ENCODE assay signal across 13 cellular contexts in the genomic region with DNA sequence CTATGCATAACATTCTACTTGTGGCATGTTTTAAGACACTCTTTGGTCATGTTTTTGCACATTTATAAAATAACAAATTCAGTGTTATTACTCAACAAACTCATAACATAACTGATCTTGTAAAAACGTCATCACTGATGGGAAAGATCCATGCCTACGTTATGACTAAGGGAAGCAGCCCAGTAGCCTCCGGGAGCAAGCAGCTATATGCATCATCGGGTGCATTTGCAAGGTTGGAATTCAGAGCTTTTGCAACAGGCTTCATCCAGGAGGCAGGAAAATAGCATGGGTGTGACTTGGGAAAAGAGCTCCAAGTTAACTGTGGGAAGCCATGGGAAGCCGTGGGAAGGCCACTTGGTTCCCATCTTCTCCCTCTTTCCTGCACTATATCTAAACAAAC.
DNase-seq lines count a peak whose midpoint lies in the region; ATAC-seq, FAIRE-seq and TF ChIP-seq lines count a peak whose summit lies in the region.
"Had no signal": no experiment of that assay in that cellular context is flagged by ENCODE, and none has a peak within 500 bp of the region (broad histone marks: within the 10 kb centered on the region; RNA-seq: fewer than 3 reads in every experiment).

No MANE protein-coding gene starts in this region.

- peaks cover 24% of the 10 kb centered on the region for H3K4me1 ChIP-seq in skeletal muscle satellite cell (ENCODE audit: control insufficient read depth, insufficient read depth, low read length)
- H3K4me1 ChIP-seq: HAP-1 had no signal

- H3K27me3 ChIP-seq in skeletal muscle satellite cell (ENCODE audit: control insufficient read depth, insufficient read depth, low read length) = no peaks in the 10 kb centered on the region

- DNase-seq in H4 (ENCODE audit: low spot score) (peak; percentile 33), fibroblast of the aortic adventitia (ENCODE audit: low read depth) (peak; percentile 99), NCI-H1694 treated with DMSO at 0.1 percent for 48 hours (lab: John Stamatoyannopoulos, UW) (no peak), GM12892 (ENCODE audit: insufficient read length) (no peak)
- DNase-seq in activated naive CD4-positive, alpha-beta T cell treated with anti-CD3 and anti-CD28 coated beads, Interleukin-2, amount 50 U/mL, for 72 hours (ENCODE audit: low spot score in 2 of 2) = no peak
- DNase-seq: effector CD4-positive, alpha-beta T cell; left cardiac atrium; NCI-H1092 had no signal

- no peak for TF ChIP-seq CTCF in fibroblast of the aortic adventitia (IDR thresholded peaks at IDR 0.05; ENCODE audit: insufficient read depth, low read length)

- H3K4me2 ChIP-seq in skeletal muscle satellite cell (ENCODE audit: low read length) = peak overlapping the region; percentile 22

- TF ChIP-seq POLR2A in GM12892 (IDR thresholded peaks at IDR 0.05; ENCODE audit: low read depth, low read length) = no peak

- H3K36me3 ChIP-seq in skeletal muscle satellite cell (ENCODE audit: insufficient read depth, low read length) = no peaks in the 10 kb centered on the region
- H3K36me3 ChIP-seq: HAP-1 had no signal

- H3K9ac ChIP-seq in skeletal muscle satellite cell (ENCODE audit: low read depth, low read length) = peak overlapping the region; percentile 75

- H3K27ac Mint-ChIP-seq in activated naive CD4-positive, alpha-beta T cell treated with anti-CD3 and anti-CD28 coated beads, Interleukin-2, amount 50 U/mL, for 72 hours = no peak overlapping the region
- H3K27ac Mint-ChIP-seq: activated T-helper 2 cell treated with anti-CD3 and anti-CD28 coated beads, Interferon-gamma antibody, Interleukin-2, Interleukin-4, amounts not matched to agents 10 μg/mL and 5 μg/mL and 100 μg/mL, durations not matched to agents 14 hours and 24 hours and 36 hours had no signal

- no peaks in the 10 kb centered on the region for H3K9me3 ChIP-seq in skeletal muscle satellite cell (replicated peaks; ENCODE audit: low read length)
- H3K9me3 ChIP-seq: HAP-1 had no signal

- ATAC-seq in SK-N-SH treated with all-trans-retinoic acid at 6 μM for 48 hours = peak; percentile 98
- no peak for ATAC-seq in HG03108 (IDR thresholded peaks at IDR 0.05; ENCODE audit: unreplicated experiment)
- ATAC-seq in activated naive CD4-positive, alpha-beta T cell treated with anti-CD3 and anti-CD28 coated beads, Interleukin-2, amount 50 U/mL, for 72 hours = no peak

- no peak overlapping the region for H3K4me3 ChIP-seq in fibroblast of the aortic adventitia (ENCODE audit: low read depth, low read length)
- no peak overlapping the region for H3K4me3 ChIP-seq in skeletal muscle satellite cell (ENCODE audit: low read length)
- H3K4me3 ChIP-seq: HAP-1 had no signal

- H3K9me3 Mint-ChIP-seq in activated naive CD4-positive, alpha-beta T cell treated with anti-CD3 and anti-CD28 coated beads, Interleukin-2, amount 50 U/mL, for 72 hours = no peaks in the 10 kb centered on the region
- H3K9me3 Mint-ChIP-seq: activated T-helper 2 cell treated with anti-CD3 and anti-CD28 coated beads, Interferon-gamma antibody, Interleukin-2, Interleukin-4, amounts not matched to agents 10 μg/mL and 5 μg/mL and 100 μg/mL, durations not matched to agents 14 hours and 24 hours and 36 hours had no signal

- no peak for FAIRE-seq in GM12892 (lab: Jason Lieb, UNC)

- H3K36me3 Mint-ChIP-seq in activated naive CD4-positive, alpha-beta T cell treated with anti-CD3 and anti-CD28 coated beads, Interleukin-2, amount 50 U/mL, for 72 hours = no peaks in the 10 kb centered on the region

TF ChIP-seq in SK-N-SH treated with all-trans-retinoic acid at 6 μM for 48 hours, 23 proteins besides CTCF, POLR2A, EP300 and RAD21:
- TF ChIP-seq ARNTL (CRISPR knock-in tag; IDR thresholded peaks at IDR 0.05; ENCODE audit: borderline replicate concordance, low read depth) (no peak), TOX (CRISPR knock-in tag; IDR thresholded peaks at IDR 0.05; ENCODE audit: borderline replicate concordance) (peak; percentile 96; the same call in 1 of the 2 replicates), ZC3H10 (CRISPR knock-in tag; IDR thresholded peaks at IDR 0.05) (peak; percentile 97), OSR1 (CRISPR knock-in tag; IDR thresholded peaks at IDR 0.05) (no peak), ZFP3 (CRISPR knock-in tag; IDR thresholded peaks at IDR 0.05) (peak; percentile 85)

Comparison
In these comparisons a context has a peak if more than half of its experiments do, and no peak if none do; other contexts are left out.
1. DNase-seq: peak in H4 (single experiment) and fibroblast of the aortic adventitia (single experiment); none in NCI-H1694 treated with DMSO at 0.1 percent for 48 hours (single experiment), GM12892 (single experiment) and activated naive CD4-positive, alpha-beta T cell treated with anti-CD3 and anti-CD28 coated beads, Interleukin-2, amount 50 U/mL, for 72 hours (0 of 2).